25 cellular contexts compared by ENCODE assay signal in genomic region chr1:212565079-212565478, GRCh38. TPM values are rescaled to one million over a fixed set of nuclear protein-coding genes. Genes with fewer than 3 reads are reported as not detected.
DNase-seq lines count a peak whose midpoint lies in the region; ATAC-seq, FAIRE-seq and TF ChIP-seq lines count a peak whose summit lies in the region.
"Had no signal": no experiment of that assay in that cellular context is flagged by ENCODE, and none has a peak within 500 bp of the region (broad histone marks: within the 10 kb centered on the region; RNA-seq: fewer than 3 reads in every experiment).

No MANE protein-coding gene starts in this region.

- no peaks in the 10 kb centered on the region for H3K9me3 Mint-ChIP-seq in stimulated activated naive CD8-positive, alpha-beta T cell treated with anti-CD3 and anti-CD28 coated beads, Interleukin-15, Interleukin-2, amounts not matched to agents 100 ng/mL and 50 ng/mL, for 24 hours
- H3K9me3 Mint-ChIP-seq in stimulated activated naive CD8-positive, alpha-beta T cell treated with anti-CD3 and anti-CD28 coated beads, Interleukin-15, amount 100 ng/mL, for 72 hours = peaks cover 5 to 7% of the 10 kb centered on the region in 2 donors
- no peaks in the 10 kb centered on the region for H3K9me3 Mint-ChIP-seq in activated T-helper 17 cell treated with anti-CD3 and anti-CD28 coated beads, Interleukin-2, amount 50 U/mL, for 72 hours
- peaks cover 0 to 11% (median 2%) of the 10 kb centered on the region in 11 donors for H3K9me3 Mint-ChIP-seq in naive thymus-derived CD4-positive, alpha-beta T cell

- no peak for DNase-seq in stimulated activated naive CD8-positive, alpha-beta T cell treated with anti-CD3 and anti-CD28 coated beads, Interleukin-15, amount 100 ng/mL, for 72 hours
- no peak for DNase-seq in naive thymus-derived CD4-positive, alpha-beta T cell
- DNase-seq in kidney = no peak
- no peak for DNase-seq in NCI-H1930 (lab: John Stamatoyannopoulos, UW)
- DNase-seq: activated CD8-positive, alpha-beta memory T cell treated with anti-CD3 and anti-CD28 coated beads for 24 hours; anterior cingulate cortex; Caco-2; central memory CD4-positive, alpha-beta T cell; EL; gastrocnemius medialis; MV-4-11; NCI-H187; Peyer's patch; sigmoid colon; thyroid gland had no signal

- no peak for TF ChIP-seq CTCF in kidney (IDR thresholded peaks at IDR 0.05; ENCODE audit: borderline replicate concordance, extremely low read depth, insufficient read depth)

- CTCF ChIA-PET in naive thymus-derived CD4-positive, alpha-beta T cell (lab: Charles Lee) = no interaction called here

- FAIRE-seq in kidney (lab: Jason Lieb, UNC) = no peak
- FAIRE-seq: GM18507, keratinocyte had no signal

- peaks cover 12% of the 10 kb centered on the region for H3K27me3 Mint-ChIP-seq in stimulated activated naive CD8-positive, alpha-beta T cell treated with anti-CD3 and anti-CD28 coated beads, Interleukin-15, Interleukin-2, amounts not matched to agents 100 ng/mL and 50 ng/mL, for 24 hours
- peaks cover 6% of the 10 kb centered on the region for H3K27me3 Mint-ChIP-seq in stimulated activated naive CD8-positive, alpha-beta T cell treated with anti-CD3 and anti-CD28 coated beads, Interleukin-15, amount 100 ng/mL, for 72 hours
- H3K27me3 Mint-ChIP-seq in activated T-helper 17 cell treated with anti-CD3 and anti-CD28 coated beads, Interleukin-2, amount 50 U/mL, for 72 hours = peaks cover 4% of the 10 kb centered on the region
- H3K27me3 Mint-ChIP-seq in naive thymus-derived CD4-positive, alpha-beta T cell = peaks cover 0 to 37% (median 0%) of the 10 kb centered on the region in 5 donors

- no peaks in the 10 kb centered on the region for H3K27me3 ChIP-seq in naive thymus-derived CD4-positive, alpha-beta T cell (ENCODE audit: control insufficient read depth in 2 of 2, insufficient read depth in 2 of 2, low read length in 2 of 2)
- H3K27me3 ChIP-seq: gastrocnemius medialis, Peyer's patch, sigmoid colon, SJCRH30, thyroid gland had no signal

- H3K27ac ChIP-seq in naive thymus-derived CD4-positive, alpha-beta T cell (ENCODE audit: low read depth, low read length) = no peak overlapping the region
- H3K27ac ChIP-seq in kidney (ENCODE audit: low read depth in 2 of 2, low read length in 2 of 2) = no peak overlapping the region
- H3K27ac ChIP-seq: gastrocnemius medialis, KMS-11, Peyer's patch, sigmoid colon, SJCRH30, thyroid gland, VCaP had no signal

- peaks cover 0 to 6% of the 10 kb centered on the region in 2 donors for H3K4me1 ChIP-seq in naive thymus-derived CD4-positive, alpha-beta T cell (ENCODE audit: control insufficient read depth in 2 of 2, insufficient read depth in 2 of 2, low read length in 2 of 2)
- peaks cover 0 to 3% of the 10 kb centered on the region in 2 donors for H3K4me1 ChIP-seq in kidney (ENCODE audit: control insufficient read depth in 1 of 2, insufficient read depth in 1 of 2, low read depth in 1 of 2, low read length in 2 of 2)

- H3K9ac ChIP-seq in kidney (ENCODE audit: low read length in 2 of 2) = no peak overlapping the region
- H3K9ac ChIP-seq: KMS-11 had no signal

- H3K4me1 Mint-ChIP-seq in stimulated activated naive CD8-positive, alpha-beta T cell treated with anti-CD3 and anti-CD28 coated beads, Interleukin-15, Interleukin-2, amounts not matched to agents 100 ng/mL and 50 ng/mL, for 24 hours (ENCODE audit: low read depth) = peaks cover 42% of the 10 kb centered on the region
- peaks cover 41% of the 10 kb centered on the region for H3K4me1 Mint-ChIP-seq in stimulated activated naive CD8-positive, alpha-beta T cell treated with anti-CD3 and anti-CD28 coated beads, Interleukin-15, amount 100 ng/mL, for 72 hours
- H3K4me1 Mint-ChIP-seq in activated T-helper 17 cell treated with anti-CD3 and anti-CD28 coated beads, Interleukin-2, amount 50 U/mL, for 72 hours = peaks cover 22% of the 10 kb centered on the region
- H3K4me1 Mint-ChIP-seq in naive thymus-derived CD4-positive, alpha-beta T cell = peaks cover 9 to 27% (median 15%) of the 10 kb centered on the region in 7 donors

- no peak overlapping the region for H3K4me3 ChIP-seq in naive thymus-derived CD4-positive, alpha-beta T cell (ENCODE audit: low read length)
- no peak overlapping the region for H3K4me3 ChIP-seq in kidney (ENCODE audit: low read length in 2 of 2)
- H3K4me3 ChIP-seq: gastrocnemius medialis, lung, Peyer's patch, sigmoid colon, SJCRH30, thyroid gland had no signal

- no peaks in the 10 kb centered on the region for H3K9me3 ChIP-seq in naive thymus-derived CD4-positive, alpha-beta T cell (ENCODE audit: control insufficient read depth in 2 of 3, low read length in 3 of 3)
- H3K9me3 ChIP-seq in kidney (ENCODE audit: control insufficient read depth in 1 of 2, low read length in 2 of 2) = no peaks in the 10 kb centered on the region
- H3K9me3 ChIP-seq: Caco-2, gastrocnemius medialis, Peyer's patch, sigmoid colon, SJCRH30, thyroid gland had no signal

- peak overlapping the region; percentile 59 for H3K27ac Mint-ChIP-seq in stimulated activated naive CD8-positive, alpha-beta T cell treated with anti-CD3 and anti-CD28 coated beads, Interleukin-15, Interleukin-2, amounts not matched to agents 100 ng/mL and 50 ng/mL, for 24 hours
- H3K27ac Mint-ChIP-seq in stimulated activated naive CD8-positive, alpha-beta T cell treated with anti-CD3 and anti-CD28 coated beads, Interleukin-15, amount 100 ng/mL, for 72 hours = peak overlapping the region in 1 of 2 donors; percentile 42
- peak overlapping the region; percentile 82 for H3K27ac Mint-ChIP-seq in activated T-helper 17 cell treated with anti-CD3 and anti-CD28 coated beads, Interleukin-2, amount 50 U/mL, for 72 hours
- H3K27ac Mint-ChIP-seq in naive thymus-derived CD4-positive, alpha-beta T cell = peak overlapping the region in 4 of 9 donors; percentile 0 to 71 (median 22)

- intact Hi-C loops in naive thymus-derived CD4-positive, alpha-beta T cell (cut with micrococcal nuclease) = loop anchor here in 1 of 2 donors (10.0 kb wide), 2 partner anchors 450 to 530 kb away; partner anchors contain the start of genes ANGEL2, DTL and INTS7
- intact Hi-C loops in kidney (cut with DNase I) = no loop called here

- peak overlapping the region; percentile 56 for H3K4me3 Mint-ChIP-seq in stimulated activated naive CD8-positive, alpha-beta T cell treated with anti-CD3 and anti-CD28 coated beads, Interleukin-15, Interleukin-2, amounts not matched to agents 100 ng/mL and 50 ng/mL, for 24 hours
- peak overlapping the region in 1 of 2 donors; percentile 2 for H3K4me3 Mint-ChIP-seq in stimulated activated naive CD8-positive, alpha-beta T cell treated with anti-CD3 and anti-CD28 coated beads, Interleukin-15, amount 100 ng/mL, for 72 hours
- peak overlapping the region; percentile 72 for H3K4me3 Mint-ChIP-seq in activated T-helper 17 cell treated with anti-CD3 and anti-CD28 coated beads, Interleukin-2, amount 50 U/mL, for 72 hours
- peak overlapping the region in 6 of 10 donors; percentile 11 to 80 (median 28) for H3K4me3 Mint-ChIP-seq in naive thymus-derived CD4-positive, alpha-beta T cell

- no peaks in the 10 kb centered on the region for H3K36me3 Mint-ChIP-seq in stimulated activated naive CD8-positive, alpha-beta T cell treated with anti-CD3 and anti-CD28 coated beads, Interleukin-15, Interleukin-2, amounts not matched to agents 100 ng/mL and 50 ng/mL, for 24 hours (ENCODE audit: low read depth)
- H3K36me3 Mint-ChIP-seq in activated T-helper 17 cell treated with anti-CD3 and anti-CD28 coated beads, Interleukin-2, amount 50 U/mL, for 72 hours (ENCODE audit: low read depth) = peaks cover 6% of the 10 kb centered on the region
- H3K36me3 Mint-ChIP-seq in naive thymus-derived CD4-positive, alpha-beta T cell = no peaks in the 10 kb centered on the region

- ATAC-seq in stimulated activated naive CD8-positive, alpha-beta T cell treated with anti-CD3 and anti-CD28 coated beads, Interleukin-15, amount 100 ng/mL, for 72 hours = no peak
- no peak for ATAC-seq in activated T-helper 17 cell treated with anti-CD3 and anti-CD28 coated beads, Interleukin-2, amount 50 U/mL, for 72 hours (replicated peaks)
- ATAC-seq in naive thymus-derived CD4-positive, alpha-beta T cell = no peak
- ATAC-seq in GM21367 (IDR thresholded peaks at IDR 0.05; ENCODE audit: unreplicated experiment) = no peak
- ATAC-seq: gastrocnemius medialis, HCT116 had no signal

- POLR2A ChIA-PET in naive thymus-derived CD4-positive, alpha-beta T cell (lab: Charles Lee) = no interaction called here

- H3K36me3 ChIP-seq in naive thymus-derived CD4-positive, alpha-beta T cell (ENCODE audit: control insufficient read depth in 2 of 3, insufficient read depth in 3 of 3, low read length in 3 of 3) = no peaks in the 10 kb centered on the region
- no peaks in the 10 kb centered on the region for H3K36me3 ChIP-seq in kidney (ENCODE audit: control insufficient read depth in 1 of 2, insufficient read depth in 2 of 2, low read length in 2 of 2)
- H3K36me3 ChIP-seq: gastrocnemius medialis, Peyer's patch, sigmoid colon, SJCRH30, thyroid gland had no signal

RNA-seq across cellular contexts. Expression of gene ATF3, which starts 43.5 kb away (rescaled TPM):
- total RNA-seq in activated T-helper 17 cell treated with anti-CD3 and anti-CD28 coated beads, Interleukin-2, amount 50 U/mL, for 72 hours = 10 to 100 TPM; 26.7 to 35.6 TPM
- total RNA-seq in naive thymus-derived CD4-positive, alpha-beta T cell = 10 to 100 TPM in 3 of 5 experiments, under 1 TPM in 2; 0.57 to 83.4 (median 12.5) TPM
- polyA plus RNA-seq in naive thymus-derived CD4-positive, alpha-beta T cell = not detected
- 12.8 TPM for total RNA-seq in kidney
- 14.6 TPM for polyA plus RNA-seq in kidney (ENCODE audit: insufficient read depth, low read depth, low replicate concordance)
